ENCODE assay signal across 31 cellular contexts in the genomic region with DNA sequence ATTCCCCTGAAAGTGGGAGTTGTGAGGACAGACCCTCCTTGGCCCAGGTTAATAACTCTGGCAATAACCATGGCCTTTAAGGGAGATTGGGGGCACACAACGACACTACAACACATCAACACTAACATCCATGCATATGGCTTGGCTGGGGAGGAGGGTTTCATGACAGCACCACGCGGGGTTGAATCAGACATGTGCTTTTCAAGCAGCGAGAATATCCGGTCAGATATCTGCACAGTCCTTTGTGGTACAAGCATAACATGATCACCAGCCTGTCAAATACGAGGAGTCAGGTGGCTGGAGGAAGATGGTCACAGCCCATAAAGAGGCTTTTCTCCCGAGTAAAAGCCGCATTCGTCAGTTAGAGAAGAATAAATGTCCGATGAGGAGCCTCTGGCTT. TPM values are rescaled to one million over a fixed set of nuclear protein-coding genes. Genes with fewer than 3 reads are reported as not detected.
"Had no signal": no experiment of that assay in that cellular context is flagged by ENCODE, and none has a peak within 500 bp of the region (broad histone marks: within the 10 kb centered on the region; RNA-seq: fewer than 3 reads in every experiment).

No MANE protein-coding gene starts in this region.

- H3K36me3 Mint-ChIP-seq: activated CD4-positive, alpha-beta memory T cell treated with anti-CD3 and anti-CD28 coated beads for 36 hours had no signal

- H3K27ac ChIP-seq: ascending aorta, body of pancreas, RWPE1, SJCRH30 had no signal

- H3K27ac Mint-ChIP-seq: activated CD4-positive, alpha-beta memory T cell treated with anti-CD3 and anti-CD28 coated beads for 36 hours; activated naive CD8-positive, alpha-beta T cell treated with anti-CD3 and anti-CD28 coated beads, Interleukin-2, amount 50 U/mL, for 24 hours; activated T-cell treated with anti-CD3 and anti-CD28 coated beads, Interleukin-2, amount 50 U/mL, for 24 hours had no signal

- H3K27me3 ChIP-seq: ascending aorta, body of pancreas, MG63, SJCRH30 had no signal

- H3K9me3 ChIP-seq: body of pancreas, MG63, SJCRH30 had no signal

- H3K4me3 ChIP-seq: ascending aorta, body of pancreas, MG63, SJCRH30 had no signal

- H3K4me1 ChIP-seq: SJCRH30 had no signal

- H3K36me3 ChIP-seq: ascending aorta, MG63, SJCRH30 had no signal

- DNase-seq: activated CD4-positive, alpha-beta memory T cell treated with anti-CD3 and anti-CD28 coated beads for 36 hours; activated CD4-positive, alpha-beta T cell treated with anti-CD3 and anti-CD28 coated beads for 48 hours; activated CD4-positive, CD25-positive, alpha-beta regulatory T cell treated with anti-CD3 and anti-CD28 coated beads, Interleukin-2, amount 50 U/mL, for 72 hours; activated effector memory CD4-positive, alpha-beta T cell treated with anti-CD3 and anti-CD28 coated beads, Interleukin-2, amount 50 U/mL, for 16 hours; activated naive CD4-positive, alpha-beta T cell treated with Interleukin-2 at 50 U/mL for 16 hours; activated naive CD8-positive, alpha-beta T cell treated with anti-CD3 and anti-CD28 coated beads, Interleukin-2, amount 50 U/mL, for 24 hours; activated T-cell treated with anti-CD3 and anti-CD28 coated beads, Interleukin-2, amount 50 U/mL, for 24 hours; amniotic stem cell; body of pancreas; MG63; MV-4-11; NCI-H1105 treated with DMSO at 0.1 percent for 48 hours; NCI-H1436 treated with DMSO at 0.1 percent for 48 hours; NCI-H187; NCI-H2081 treated with DMSO at 0.1 percent for 48 hours; NCI-H2171; NCI-H226; NCI-H526; NCI-H82; NK-92 treated with Interleukin-12 subunit alpha and Interleukin-12 subunit beta, amount 100 ng/mL, for 24 hours; OCI-M1; Right ventricle myocardium superior; SJCRH30 had no signal

- H3K27me3 Mint-ChIP-seq: activated naive CD8-positive, alpha-beta T cell treated with anti-CD3 and anti-CD28 coated beads, Interleukin-2, amount 50 U/mL, for 24 hours had no signal

- H3K4me3 Mint-ChIP-seq: activated CD4-positive, alpha-beta memory T cell treated with anti-CD3 and anti-CD28 coated beads for 36 hours; activated naive CD8-positive, alpha-beta T cell treated with anti-CD3 and anti-CD28 coated beads, Interleukin-2, amount 50 U/mL, for 24 hours; activated T-cell treated with anti-CD3 and anti-CD28 coated beads, Interleukin-2, amount 50 U/mL, for 24 hours; central memory CD8-positive, alpha-beta T cell; T-helper 1 cell treated with Interleukin-12 subunit alpha and Interleukin-12 subunit beta and Interleukin-4 antibody, amounts not matched to agents 30 μg/mL and 1 μg/mL, for 36 hours had no signal

- ATAC-seq: activated naive CD4-positive, alpha-beta T cell treated with anti-CD3 and anti-CD28 coated beads, Interleukin-2, amount 50 U/mL, for 72 hours; activated naive CD8-positive, alpha-beta T cell treated with anti-CD3 and anti-CD28 coated beads, Interleukin-2, amount 50 U/mL, for 24 hours; body of pancreas; Panc1; SK-N-SH treated with all-trans-retinoic acid at 6 μM for 48 hours had no signal

RNA-seq across cellular contexts. Expression of gene KLRG2, which starts 13.1 kb away (rescaled TPM):
- total RNA-seq: ascending aorta, Right ventricle myocardium superior had no signal

RNA-seq across cellular contexts. Expression of gene CLEC2L, which starts 27.0 kb away (rescaled TPM):
- total RNA-seq: activated CD4-positive, alpha-beta memory T cell treated with anti-CD3 and anti-CD28 coated beads for 36 hours; activated naive CD4-positive, alpha-beta T cell treated with anti-CD3 and anti-CD28 coated beads, Interleukin-2, amount 50 U/mL, for 72 hours; ascending aorta; body of pancreas; NCI-H460; SJCRH30 had no signal
